In genomic region chr6:24334285-24334684, GRCh38 we compare ENCODE assay signal across 30 cellular contexts. TPM values are rescaled to one million over a fixed set of nuclear protein-coding genes. Genes with fewer than 3 reads are reported as not detected.
"Had no signal": no experiment of that assay in that cellular context is flagged by ENCODE, and none has a peak within 500 bp of the region (broad histone marks: within the 10 kb centered on the region; RNA-seq: fewer than 3 reads in every experiment).

No MANE protein-coding gene starts in this region.

- H3K9me3 ChIP-seq: psoas muscle, thoracic aorta, thyroid gland, vagina had no signal

- ATAC-seq: natural killer cell; psoas muscle; right cardiac atrium; sciatic nerve; stimulated activated effector memory CD8-positive, alpha-beta T cell treated with anti-CD3 and anti-CD28 coated beads, Interleukin-12 subunit alpha, Interleukin-12 subunit beta, amount 100 ng/mL, for 72 hours; stimulated activated naive B cell treated with anti-CD40 and anti-IgM and Interleukin-4, amounts not matched to agents 10 μg/mL and 1 μg/mL and 100 μg/mL, for 72 hours had no signal

- H3K36me3 Mint-ChIP-seq: neural progenitor cell; stimulated activated effector memory CD8-positive, alpha-beta T cell treated with anti-CD3 and anti-CD28 coated beads, Interleukin-12 subunit alpha, Interleukin-12 subunit beta, amount 100 ng/mL, for 72 hours had no signal

- DNase-seq: natural killer cell; occipital lobe; ovary; posterior cingulate gyrus; psoas muscle; right cardiac atrium; spleen; stimulated activated CD4-positive, alpha-beta T cell treated with anti-CD3 and anti-CD28 coated beads, Interleukin-12 subunit alpha, Interleukin-12 subunit beta, amount 100 ng/mL, for 4 hours; stimulated activated CD4-positive, alpha-beta T cell treated with anti-CD3 and anti-CD28 coated beads, Interleukin-1b, Interleukin-23, amount 100 ng/mL, for 48 hours; stimulated activated CD4-positive, alpha-beta T cell treated with anti-CD3 and anti-CD28 coated beads, Interleukin-2, amount 100 ng/mL, for 48 hours; stimulated activated CD4-positive, alpha-beta T cell treated with anti-CD3 and anti-CD28 coated beads, Interleukin-4, amount 100 ng/mL, for 24 hours; stimulated activated naive B cell treated with anti-CD40 and anti-IgM and Interleukin-4, amounts not matched to agents 10 μg/mL and 1 μg/mL and 100 μg/mL, for 72 hours; stimulated activated naive CD4-positive, alpha-beta T cell treated with Interleukin-2 at 50 U/mL for 16 hours; stomach; thyroid gland; trophoblast cell; upper lobe of left lung had no signal

- H3K27ac Mint-ChIP-seq: natural killer cell; neural progenitor cell; progenitor cell of endocrine pancreas; stimulated activated effector memory CD8-positive, alpha-beta T cell treated with anti-CD3 and anti-CD28 coated beads, Interleukin-12 subunit alpha, Interleukin-12 subunit beta, amount 100 ng/mL, for 72 hours; stimulated activated naive B cell treated with anti-CD40 and anti-IgM and Interleukin-4, amounts not matched to agents 10 μg/mL and 1 μg/mL and 100 μg/mL, for 72 hours; stimulated activated naive CD8-positive, alpha-beta T cell treated with anti-CD3 and anti-CD28 coated beads, Interleukin-15, Interleukin-2, amounts not matched to agents 100 ng/mL and 50 ng/mL, for 24 hours had no signal

- FAIRE-seq: urothelium cell line had no signal

- H2AFZ ChIP-seq: neural progenitor cell, parathyroid adenoma had no signal

- H3K27ac ChIP-seq: neural progenitor cell, ovary, parathyroid adenoma, psoas muscle, skin epidermis, spleen, stomach, thoracic aorta, thyroid gland, tibial nerve, upper lobe of left lung, vagina had no signal

- H3K27me3 Mint-ChIP-seq: progenitor cell of endocrine pancreas had no signal

- H3K4me3 ChIP-seq: neural progenitor cell, ovary, psoas muscle, skin epidermis, smooth muscle cell, spleen, stomach, thoracic aorta, thyroid gland, tibial nerve, upper lobe of left lung, vagina had no signal

- H3K9ac ChIP-seq: neural progenitor cell, parathyroid adenoma had no signal

- H3K4me3 Mint-ChIP-seq: natural killer cell; nephron; neural progenitor cell; stimulated activated effector memory CD8-positive, alpha-beta T cell treated with anti-CD3 and anti-CD28 coated beads, Interleukin-12 subunit alpha, Interleukin-12 subunit beta, amount 100 ng/mL, for 72 hours; stimulated activated naive B cell treated with anti-CD40 and anti-IgM and Interleukin-4, amounts not matched to agents 10 μg/mL and 1 μg/mL and 100 μg/mL, for 72 hours; stimulated activated naive CD8-positive, alpha-beta T cell treated with anti-CD3 and anti-CD28 coated beads, Interleukin-15, Interleukin-2, amounts not matched to agents 100 ng/mL and 50 ng/mL, for 24 hours had no signal

- H3K27me3 ChIP-seq: neural progenitor cell, ovary, spleen, stomach, thyroid gland, tibial nerve, upper lobe of left lung, vagina had no signal

- H3K4me2 ChIP-seq: neural progenitor cell, smooth muscle cell had no signal

- H3K4me1 ChIP-seq: neural progenitor cell, parathyroid adenoma, psoas muscle, spleen, stomach, tibial nerve, upper lobe of left lung, vagina had no signal

- H3K36me3 ChIP-seq: neural progenitor cell, ovary, spleen, stomach, thoracic aorta, thyroid gland, tibial nerve, upper lobe of left lung, vagina had no signal

- H3K4me1 Mint-ChIP-seq: natural killer cell; stimulated activated effector memory CD8-positive, alpha-beta T cell treated with anti-CD3 and anti-CD28 coated beads, Interleukin-12 subunit alpha, Interleukin-12 subunit beta, amount 100 ng/mL, for 72 hours; stimulated activated naive B cell treated with anti-CD40 and anti-IgM and Interleukin-4, amounts not matched to agents 10 μg/mL and 1 μg/mL and 100 μg/mL, for 72 hours had no signal

RNA-seq across cellular contexts. Expression of gene DCDC2, which starts 23.6 kb away (rescaled TPM):
- total RNA-seq: natural killer cell, right cardiac atrium, sciatic nerve, smooth muscle cell, spleen, thoracic aorta, tibial nerve, vagina had no signal
- polyA plus RNA-seq: right cardiac atrium, smooth muscle cell had no signal
